9 cellular contexts compared by ENCODE assay signal in the genomic region with DNA sequence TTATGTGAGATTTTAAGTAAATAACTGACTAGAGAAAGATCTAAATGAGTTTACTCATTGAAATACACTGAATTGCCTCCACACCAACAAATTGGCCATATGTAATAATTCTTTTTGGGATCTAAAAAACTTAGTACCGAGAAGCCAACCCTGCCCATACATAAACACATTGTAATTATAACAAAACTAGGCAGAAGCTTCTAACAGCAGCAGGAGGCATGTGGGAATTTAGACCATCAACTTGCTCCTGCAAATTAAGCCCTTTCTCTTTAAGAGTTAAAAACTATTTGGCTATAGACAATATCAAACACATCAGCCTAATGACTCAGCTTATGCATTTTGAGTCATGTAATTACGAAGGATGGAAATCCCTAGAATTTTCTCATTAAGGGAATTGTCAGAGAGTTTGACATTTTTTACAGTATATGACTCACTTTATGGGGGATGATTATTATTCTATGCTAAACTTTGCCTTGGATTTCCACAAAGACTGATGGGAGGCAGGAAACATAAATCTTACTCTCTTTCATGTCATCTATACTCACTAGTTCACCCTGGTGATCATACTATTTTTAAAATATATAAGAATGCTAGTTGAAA. TPM values are rescaled to one million over a fixed set of nuclear protein-coding genes. Genes with fewer than 3 reads are reported as not detected.
DNase-seq lines count a peak whose midpoint lies in the region; ATAC-seq and TF ChIP-seq lines count a peak whose summit lies in the region.
"Had no signal": no experiment of that assay in that cellular context is flagged by ENCODE, and none has a peak within 500 bp of the region (broad histone marks: within the 10 kb centered on the region; RNA-seq: fewer than 3 reads in every experiment).

No MANE protein-coding gene starts in this region.

- H3K9me3 Mint-ChIP-seq in activated CD4-positive, alpha-beta T cell treated with anti-CD3 and anti-CD28 coated beads for 36 hours (ENCODE audit: low read depth) = no peaks in the 10 kb centered on the region
- no peaks in the 10 kb centered on the region for H3K9me3 Mint-ChIP-seq in stimulated activated naive CD8-positive, alpha-beta T cell treated with anti-CD3 and anti-CD28 coated beads, Interleukin-15, amount 100 ng/mL, for 72 hours

- 14% methylated on average over 2 of the region's 2 CpGs for WGBS in SK-N-SH (ENCODE audit: low lambda C conversion rate)

- H3K9ac ChIP-seq in SK-N-SH = peak overlapping the region; percentile 51; the same call in 1 of the 2 replicates

- no peaks in the 10 kb centered on the region for H3K9me3 ChIP-seq in SK-N-SH

- H3K36me3 ChIP-seq in SK-N-SH (replicated peaks in 1 of 2; ENCODE audit: control insufficient read depth in 1 of 2, insufficient read depth in 2 of 2, low read length in 1 of 2) = no peaks in the 10 kb centered on the region

- peak in 1 of 2 experiments; percentile 89; a peak in 2 of 4 replicates for TF ChIP-seq EP300 in SK-N-SH (IDR thresholded peaks at IDR 0.05; ENCODE audit: borderline replicate concordance in 1 of 2, low read depth in 1 of 2, low read length in 1 of 2)

- no peaks in the 10 kb centered on the region for H3K9me2 ChIP-seq in SK-N-SH

- H3K4me1 ChIP-seq in SK-N-SH (ENCODE audit: control insufficient read depth in 1 of 2, insufficient read depth in 2 of 2, low read depth in 1 of 2, low read length in 1 of 2) = peaks cover 0 to 38% of the 10 kb centered on the region in 2 experiments; a peak in 2 of 4 replicates

- no peak for ATAC-seq in activated CD4-positive, alpha-beta T cell treated with anti-CD3 and anti-CD28 coated beads for 36 hours
- ATAC-seq in stimulated activated naive CD8-positive, alpha-beta T cell treated with anti-CD3 and anti-CD28 coated beads, Interleukin-15, amount 100 ng/mL, for 72 hours = no peak

- intact Hi-C loops in activated CD4-positive, alpha-beta T cell treated with anti-CD3 and anti-CD28 coated beads for 36 hours (cut with DNase I, micrococcal nuclease) = loop anchor here (1.0 to 5.0 kb wide), 12 partner anchors 21 to 1020 kb away; a partner anchor contains a TSS
- intact Hi-C loops in posterior cingulate gyrus (cut with DNase I) = no loop called here

- no peaks in the 10 kb centered on the region for H3K27me3 Mint-ChIP-seq in activated CD4-positive, alpha-beta T cell treated with anti-CD3 and anti-CD28 coated beads for 36 hours
- H3K27me3 Mint-ChIP-seq in stimulated activated naive CD8-positive, alpha-beta T cell treated with anti-CD3 and anti-CD28 coated beads, Interleukin-15, amount 100 ng/mL, for 72 hours = no peaks in the 10 kb centered on the region

- peak overlapping the region; percentile 52; the same call in 1 of the 2 replicates for H2AFZ ChIP-seq in SK-N-SH (ENCODE audit: low read depth)

- H3F3A ChIP-seq in SK-N-SH (replicated peaks; ENCODE audit: insufficient read depth) = peaks cover 21% of the 10 kb centered on the region

- POLR2A ChIA-PET in activated CD4-positive, alpha-beta T cell treated with anti-CD3 and anti-CD28 coated beads for 36 hours (lab: Charles Lee) = interaction anchor here (0.7 to 7.5 kb wide), 8 partner anchors 19 to 72 kb away, joined by 3 to 64 read pairs (median 6); no protein-coding TSS in a partner anchor
- POLR2A ChIA-PET in SK-N-SH (lab: Yijun Ruan, JAX) = no interaction called here

- no peak for DNase-seq in activated CD4-positive, alpha-beta T cell treated with anti-CD3 and anti-CD28 coated beads for 36 hours
- no peak for DNase-seq in activated CD4-positive, alpha-beta T cell treated with anti-CD3 and anti-CD28 coated beads, Interleukin-2, amount 50 U/mL, for 48 hours
- DNase-seq in SK-N-SH = no peak
- DNase-seq in fibroblast of gingiva (ENCODE audit: low read depth) = peak; percentile 63
- DNase-seq in stimulated activated naive CD8-positive, alpha-beta T cell treated with anti-CD3 and anti-CD28 coated beads, Interleukin-15, amount 100 ng/mL, for 72 hours = no peak
- no peak for DNase-seq in hepatic stellate cell (ENCODE audit: low spot score)
- DNase-seq in posterior cingulate gyrus = no peak
- DNase-seq in hippocampal formation (lab: John Stamatoyannopoulos, UW) = no peak
- DNase-seq: substantia nigra had no signal

- H3K36me3 Mint-ChIP-seq in activated CD4-positive, alpha-beta T cell treated with anti-CD3 and anti-CD28 coated beads for 36 hours (ENCODE audit: low read depth) = peaks cover 96% of the 10 kb centered on the region

- peak overlapping the region; percentile 89 for H3K4me3 Mint-ChIP-seq in activated CD4-positive, alpha-beta T cell treated with anti-CD3 and anti-CD28 coated beads for 36 hours
- peak overlapping the region; percentile 64 to 80 for H3K4me3 Mint-ChIP-seq in stimulated activated naive CD8-positive, alpha-beta T cell treated with anti-CD3 and anti-CD28 coated beads, Interleukin-15, amount 100 ng/mL, for 72 hours

- peaks cover 71% of the 10 kb centered on the region for H3K4me1 Mint-ChIP-seq in activated CD4-positive, alpha-beta T cell treated with anti-CD3 and anti-CD28 coated beads for 36 hours
- peaks cover 48% of the 10 kb centered on the region for H3K4me1 Mint-ChIP-seq in stimulated activated naive CD8-positive, alpha-beta T cell treated with anti-CD3 and anti-CD28 coated beads, Interleukin-15, amount 100 ng/mL, for 72 hours

- TF ChIP-seq CTCF in SK-N-SH (IDR thresholded peaks at IDR 0.05) = no peak

- no peaks in the 10 kb centered on the region for H3K27me3 ChIP-seq in SK-N-SH (ENCODE audit: insufficient read depth)

- peak overlapping the region; percentile 55 to 87; a peak in 3 of 4 replicates for H3K27ac ChIP-seq in SK-N-SH (ENCODE audit: low read depth in 2 of 2, low read length in 1 of 2)

- peak overlapping the region; percentile 99 for H3K27ac Mint-ChIP-seq in activated CD4-positive, alpha-beta T cell treated with anti-CD3 and anti-CD28 coated beads for 36 hours
- H3K27ac Mint-ChIP-seq in stimulated activated naive CD8-positive, alpha-beta T cell treated with anti-CD3 and anti-CD28 coated beads, Interleukin-15, amount 100 ng/mL, for 72 hours = peak overlapping the region; percentile 55 to 88

- H3K4me2 ChIP-seq in SK-N-SH = peak overlapping the region; percentile 61; the same call in 1 of the 2 replicates

- no peak for TF ChIP-seq RAD21 in SK-N-SH (IDR thresholded peaks at IDR 0.05; ENCODE audit: low read length)

- peak overlapping the region in 1 of 2 experiments; percentile 13; a peak in 2 of 4 replicates for H3K4me3 ChIP-seq in SK-N-SH (ENCODE audit: low read depth in 2 of 2, low read length in 1 of 2)

- H3K79me2 ChIP-seq in SK-N-SH (ENCODE audit: insufficient read depth) = peaks cover 6% of the 10 kb centered on the region; the same call in 1 of the 2 replicates

- no peaks in the 10 kb centered on the region for H4K20me1 ChIP-seq in SK-N-SH (ENCODE audit: insufficient read depth)

- CTCF ChIA-PET in activated CD4-positive, alpha-beta T cell treated with anti-CD3 and anti-CD28 coated beads for 36 hours (lab: Charles Lee) = interaction anchor here (0.9 to 8.6 kb wide), 12 partner anchors 12 to 79 kb away, joined by 3 to 58 read pairs (median 6); no protein-coding TSS in a partner anchor
- CTCF ChIA-PET in SK-N-SH (lab: Yijun Ruan, JAX) = no interaction called here

TF ChIP-seq in SK-N-SH, 30 proteins besides CTCF, POLR2A, EP300 and RAD21 (continues in another document):
- TF ChIP-seq TCF12 (IDR thresholded peaks at IDR 0.05) (peak; percentile 82), RXRA (IDR thresholded peaks at IDR 0.05; ENCODE audit: borderline replicate concordance, low read depth) (peak; percentile 59), CHD2 (IDR thresholded peaks at IDR 0.05; ENCODE audit: low read length, partially characterized antibody) (no peak), EZH2phosphoT487 (IDR thresholded peaks at IDR 0.05; ENCODE audit: borderline replicate concordance, low read depth) (no peak), GABPA (IDR thresholded peaks at IDR 0.05; ENCODE audit: low read depth) (no peak), GATA2 (CRISPR knock-in tag; IDR thresholded peaks at IDR 0.05) (no peak), TAF1 (IDR thresholded peaks at IDR 0.05; ENCODE audit: borderline replicate concordance, low read depth, low read length) (no peak), NFIC (IDR thresholded peaks at IDR 0.05; ENCODE audit: borderline replicate concordance) (peak; percentile 65; the same call in 1 of the 2 replicates), FOXJ3 (CRISPR knock-in tag; IDR thresholded peaks at IDR 0.05) (no peak)
- TF ChIP-seq, protein P1, sequence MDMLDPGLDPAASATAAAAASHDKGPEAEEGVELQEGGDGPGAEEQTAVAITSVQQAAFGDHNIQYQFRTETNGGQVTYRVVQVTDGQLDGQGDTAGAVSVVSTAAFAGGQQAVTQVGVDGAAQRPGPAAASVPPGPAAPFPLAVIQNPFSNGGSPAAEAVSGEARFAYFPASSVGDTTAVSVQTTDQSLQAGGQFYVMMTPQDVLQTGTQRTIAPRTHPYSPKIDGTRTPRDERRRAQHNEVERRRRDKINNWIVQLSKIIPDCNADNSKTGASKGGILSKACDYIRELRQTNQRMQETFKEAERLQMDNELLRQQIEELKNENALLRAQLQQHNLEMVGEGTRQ (IDR thresholded peaks at IDR 0.05; ENCODE audit: borderline replicate concordance, low read depth, low read length) = no peak
- TF ChIP-seq, protein P2, sequence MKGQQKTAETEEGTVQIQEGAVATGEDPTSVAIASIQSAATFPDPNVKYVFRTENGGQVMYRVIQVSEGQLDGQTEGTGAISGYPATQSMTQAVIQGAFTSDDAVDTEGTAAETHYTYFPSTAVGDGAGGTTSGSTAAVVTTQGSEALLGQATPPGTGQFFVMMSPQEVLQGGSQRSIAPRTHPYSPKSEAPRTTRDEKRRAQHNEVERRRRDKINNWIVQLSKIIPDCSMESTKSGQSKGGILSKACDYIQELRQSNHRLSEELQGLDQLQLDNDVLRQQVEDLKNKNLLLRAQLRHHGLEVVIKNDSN (IDR thresholded peaks at IDR 0.05; ENCODE audit: borderline replicate concordance, low read depth) = no peak

RNA-seq across cellular contexts. Expression of a gene that starts 1.0 kb away (rescaled TPM):
- 100 to 1,000 TPM; 236 to 246 TPM for total RNA-seq in activated CD4-positive, alpha-beta T cell treated with anti-CD3 and anti-CD28 coated beads for 36 hours
- polyA plus RNA-seq in SK-N-SH (2012; rRNA removed) = 3.0 and 4.5 TPM in 2 replicates
- polyA plus RNA-seq in SK-N-SH (2012; cell fraction: cytosol; rRNA removed) = 3.8 and 3.9 TPM in 2 replicates
- 3.3 and 4.0 TPM in 2 replicates for polyA plus RNA-seq in SK-N-SH (2012; cell fraction: nucleus; rRNA removed)
